In the genomic region with DNA sequence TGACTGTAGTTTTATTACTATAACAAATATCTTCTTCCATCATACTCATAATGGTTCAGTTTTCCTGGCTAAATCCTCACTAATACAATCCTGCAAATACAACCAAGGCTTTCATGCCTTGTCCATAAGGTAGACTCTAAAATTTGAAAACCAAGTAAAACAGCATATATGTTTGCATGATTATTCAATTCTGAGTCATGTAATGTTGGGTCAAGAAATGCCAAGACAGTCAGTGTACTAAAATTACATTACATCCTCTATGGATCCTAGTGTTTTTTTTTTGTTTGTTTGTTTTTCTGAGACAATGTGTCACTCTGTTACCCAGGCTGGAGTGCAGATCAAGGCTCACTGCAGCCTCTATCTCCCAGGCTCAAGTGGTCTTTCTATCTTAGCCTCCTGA, we compare ENCODE assay signal across 35 cellular contexts. TPM values are rescaled to one million over a fixed set of nuclear protein-coding genes. Genes with fewer than 3 reads are reported as not detected.
"Had no signal": no experiment of that assay in that cellular context is flagged by ENCODE, and none has a peak within 500 bp of the region (broad histone marks: within the 10 kb centered on the region; RNA-seq: fewer than 3 reads in every experiment).

No MANE protein-coding gene starts in this region.

- H3K9me3 ChIP-seq: adrenal gland, body of pancreas had no signal

- H3K36me3 ChIP-seq: adrenal gland, brain microvascular endothelial cell had no signal

- H3K4me1 ChIP-seq: adrenal gland, body of pancreas had no signal

- FAIRE-seq: colon, TTC549 had no signal

- ATAC-seq: activated CD8-positive, alpha-beta T cell treated with anti-CD3 and anti-CD28 coated beads for 36 hours; activated naive CD4-positive, alpha-beta T cell treated with anti-CD3 and anti-CD28 coated beads, Interleukin-2, amount 50 U/mL, for 72 hours; activated T-cell treated with anti-CD3 and anti-CD28 coated beads, Interleukin-2, amount 50 U/mL, for 4 hours; activated T-cell treated with anti-CD3 and anti-CD28 coated beads, Interleukin-2, amount 50 U/mL, for 72 hours; activated T-helper 17 cell treated with anti-CD3 and anti-CD28 coated beads, Interleukin-2, amount 50 U/mL, for 72 hours; body of pancreas had no signal

- H3K4me3 ChIP-seq: adrenal gland, body of pancreas had no signal

- H3K27ac ChIP-seq: adrenal gland, body of pancreas, brain microvascular endothelial cell, VCaP had no signal

- H3K27me3 ChIP-seq: adrenal gland, body of pancreas, brain microvascular endothelial cell had no signal

- DNase-seq: activated B cell treated with CpG ODN at 0.5 μM for 24 hours; activated CD4-positive, alpha-beta memory T cell treated with anti-CD3 and anti-CD28 coated beads for 36 hours; activated CD4-positive, alpha-beta T cell treated with anti-CD3 and anti-CD28 coated beads for 4 hours; activated CD4-positive, alpha-beta T cell treated with anti-CD3 and anti-CD28 coated beads, Interleukin-2, amount 10 ng/mL, durations not matched to agents 24 days and 14 days; activated CD4-positive, alpha-beta T cell treated with anti-CD3 and anti-CD28 coated beads, Interleukin-2, amount 50 U/mL, for 1 hour; activated CD4-positive, alpha-beta T cell treated with anti-CD3 and anti-CD28 coated beads, Interleukin-2, amount 50 U/mL, for 4 hours; activated CD4-positive, CD25-positive, alpha-beta regulatory T cell treated with anti-CD3 and anti-CD28 coated beads, Interleukin-2, amount 50 U/mL, for 72 hours; activated CD8-positive, alpha-beta memory T cell treated with anti-CD3 and anti-CD28 coated beads, Interleukin-2, amount 50 U/mL, for 4 hours; activated CD8-positive, alpha-beta T cell treated with anti-CD3 and anti-CD28 coated beads for 36 hours; activated effector memory CD4-positive, alpha-beta T cell treated with anti-CD3 and anti-CD28 coated beads, Interleukin-2, amount 50 U/mL, for 16 hours; activated gamma-delta T cell treated with Interleukin-2 at 50 U/mL for 16 hours; activated naive CD4-positive, alpha-beta T cell; activated naive CD4-positive, alpha-beta T cell treated with anti-CD3 and anti-CD28 coated beads for 36 hours; activated naive CD4-positive, alpha-beta T cell treated with anti-CD3 and anti-CD28 coated beads, Interleukin-2, amount 50 U/mL, for 16 hours; activated naive CD8-positive, alpha-beta T cell treated with anti-CD3 and anti-CD28 coated beads, Interleukin-2, amount 10 ng/mL, durations not matched to agents 7 days and 5 days; activated T-cell treated with anti-CD3 and anti-CD28 coated beads for 4 hours; activated T-cell treated with anti-CD3 and anti-CD28 coated beads, Interleukin-2, amount 50 U/mL, for 1 hour; activated T-cell treated with anti-CD3 and anti-CD28 coated beads, Interleukin-2, amount 50 U/mL, for 4 hours; activated T-cell treated with anti-CD3 and anti-CD28 coated beads, Interleukin-2, amount 50 U/mL, for 72 hours; adrenal gland; amniotic stem cell; aorta; body of pancreas; brain microvascular endothelial cell; central memory CD4-positive, alpha-beta T cell; T-helper 2 cell; T-helper 9 cell had no signal

RNA-seq across cellular contexts. Expression of gene TEX13D, which starts 38.6 kb away (rescaled TPM):
- total RNA-seq: activated B cell treated with CpG ODN at 0.5 μM for 24 hours; activated CD4-positive, alpha-beta T cell treated with anti-CD3 and anti-CD28 coated beads, Interleukin-2, amount 10 ng/mL, durations not matched to agents 24 days and 14 days; activated naive CD8-positive, alpha-beta T cell treated with anti-CD3 and anti-CD28 coated beads, Interleukin-2, amount 10 ng/mL, durations not matched to agents 7 days and 5 days; activated T-cell treated with anti-CD3 and anti-CD28 coated beads, Interleukin-2, amount 50 U/mL, for 4 hours; activated T-cell treated with anti-CD3 and anti-CD28 coated beads, Interleukin-2, amount 50 U/mL, for 72 hours; adrenal gland; aorta; astrocyte; body of pancreas; cardiac septum; cerebellum had no signal
- polyA plus RNA-seq: adrenal gland, aorta had no signal

RNA-seq across cellular contexts. Expression of gene SH2D1A, which starts 52.6 kb away (rescaled TPM):
- total RNA-seq: activated B cell treated with CpG ODN at 0.5 μM for 24 hours, astrocyte, cerebellum had no signal
